Comparison of ENCODE assay signal across 19 cellular contexts in genomic region chr20:63033635-63034510, GRCh38. TPM values are rescaled to one million over a fixed set of nuclear protein-coding genes. Genes with fewer than 3 reads are reported as not detected.
DNase-seq lines count a peak whose midpoint lies in the region; ATAC-seq and TF ChIP-seq lines count a peak whose summit lies in the region.
"Had no signal": no experiment of that assay in that cellular context is flagged by ENCODE, and none has a peak within 500 bp of the region (broad histone marks: within the 10 kb centered on the region; RNA-seq: fewer than 3 reads in every experiment).

No MANE protein-coding gene starts in this region.

- H3K79me2 ChIP-seq in Karpas-422 (ENCODE audit: low read length) (no peaks in the 10 kb centered on the region), hepatocyte (no peaks in the 10 kb centered on the region)

- H3K27me3 ChIP-seq in Karpas-422 (ENCODE audit: low read length) (no peaks in the 10 kb centered on the region), hepatocyte (peaks cover 58% of the 10 kb centered on the region)
- H3K27me3 ChIP-seq: thyroid gland had no signal

- in situ Hi-C loops in GM13977 (cut with MboI; ENCODE audit: low pct_unique_long_range_greater_than_20kb, low sequenced_read_pairs, unreplicated experiment): no loop called here

- H2AFZ ChIP-seq in Karpas-422 (ENCODE audit: low read length) (no peak overlapping the region; the same call in 1 of the 2 replicates), hepatocyte (no peak overlapping the region)

- H3K9me2 ChIP-seq in Karpas-422 (replicated peaks; ENCODE audit: insufficient read depth, low read length) (no peaks in the 10 kb centered on the region), hepatocyte (replicated peaks; ENCODE audit: insufficient read depth) (no peaks in the 10 kb centered on the region)

- WGBS in hepatocyte (ENCODE audit: low lambda C conversion rate, missing lambda C conversion rate): 73% methylated on average over 19 of the region's 22 CpGs

- H3K4me2 ChIP-seq in Karpas-422 (ENCODE audit: low read depth, low read length, poor library complexity, severe bottlenecking) (peak overlapping the region; percentile 64), hepatocyte (peak overlapping the region; percentile 62)

- intact Hi-C loops in posterior vena cava (cut with DNase I): no loop called here

- H4K20me1 ChIP-seq in Karpas-422 (ENCODE audit: insufficient read depth, low read depth, low read length) (no peaks in the 10 kb centered on the region), hepatocyte (ENCODE audit: insufficient read depth, poor library complexity, severe bottlenecking) (no peaks in the 10 kb centered on the region)

- no peak for TF ChIP-seq CTCF in hepatocyte (IDR thresholded peaks at IDR 0.05; ENCODE audit: poor library complexity)
- TF ChIP-seq CTCF in GM13977 (IDR thresholded peaks at IDR 0.05; ENCODE audit: extremely low read depth, insufficient read depth, missing control alignments): no peak

- H3K4me3 ChIP-seq in Karpas-422 (ENCODE audit: low read length) (peak overlapping the region; percentile 46; the same call in 1 of the 2 replicates), hepatocyte (no peak overlapping the region)
- H3K4me3 ChIP-seq: thyroid gland had no signal

- no peak for ATAC-seq in GM19351 (IDR thresholded peaks at IDR 0.05; ENCODE audit: unreplicated experiment)
- ATAC-seq: foreskin keratinocyte had no signal

- H3K27ac ChIP-seq in Karpas-422 (ENCODE audit: low read length) (peak overlapping the region; percentile 93), hepatocyte (no peak overlapping the region)
- H3K27ac ChIP-seq: foreskin keratinocyte, thyroid gland had no signal

- H3K9me3 ChIP-seq in ES-I3 (ENCODE audit: control insufficient read depth, insufficient read depth, low read length) (no peaks in the 10 kb centered on the region), Karpas-422 (ENCODE audit: low read length) (no peaks in the 10 kb centered on the region), hepatocyte (ENCODE audit: low read depth) (no peaks in the 10 kb centered on the region)
- H3K9me3 ChIP-seq: thyroid gland had no signal

- H3K9ac ChIP-seq in ES-I3 (ENCODE audit: low read depth, low read length): peak overlapping the region; percentile 1; the same call in 1 of the 2 replicates
- peak overlapping the region; percentile 62 for H3K9ac ChIP-seq in Karpas-422 (ENCODE audit: low read length)

- H3K36me3 ChIP-seq in ES-I3 (ENCODE audit: insufficient read depth, low read length) (no peaks in the 10 kb centered on the region), Karpas-422 (ENCODE audit: insufficient read depth, low read length) (no peaks in the 10 kb centered on the region), hepatocyte (replicated peaks; ENCODE audit: insufficient read depth, low read depth) (no peaks in the 10 kb centered on the region)
- H3K36me3 ChIP-seq: thyroid gland had no signal

- peaks cover 32% of the 10 kb centered on the region for H3K4me1 ChIP-seq in ES-I3 (ENCODE audit: insufficient read depth, low read length)
- H3K4me1 ChIP-seq in Karpas-422 (ENCODE audit: low read length): peaks cover 51% of the 10 kb centered on the region
- H3K4me1 ChIP-seq in hepatocyte (ENCODE audit: insufficient read depth): no peaks in the 10 kb centered on the region
- H3K4me1 ChIP-seq: foreskin keratinocyte, thyroid gland had no signal

- DNase-seq in Karpas-422 (peak; percentile 46), hepatocyte (ENCODE audit: low spot score) (no peak), posterior vena cava (ENCODE audit: low spot score) (peak; percentile 53), GM13977 (ENCODE audit: low spot score) (no peak), NCI-H2029 treated with DMSO at 0.1 percent for 48 hours (lab: John Stamatoyannopoulos, UW) (no peak)
- DNase-seq: activated naive CD4-positive, alpha-beta T cell; C1 segment of cervical spinal cord; foreskin keratinocyte; NCI-H1105; NCI-H2171 treated with DMSO at 0.1 percent for 48 hours; NCI-H774; RPMI8226; small intestine; thyroid gland had no signal

RNA-seq across cellular contexts. Expression of gene BHLHE23, which starts 27.1 kb away (rescaled TPM):
- not detected in 2 replicates for total RNA-seq in Karpas-422 (2014; rRNA removed; shearing (Covaris generic); ENCODE audit: low replicate concordance)
- not detected in 2 replicates for total RNA-seq in hepatocyte
- not detected in 2 replicates for polyA plus RNA-seq in hepatocyte
- not detected for total RNA-seq in posterior vena cava
- total RNA-seq: astrocyte, foreskin keratinocyte, mesenteric fat pad, osteocyte, thyroid gland had no signal
- polyA plus RNA-seq: foreskin keratinocyte, small intestine had no signal

Comparison
In these comparisons a context has a peak if more than half of its experiments do, and no peak if none do; other contexts are left out.
1. DNase-seq: peak in Karpas-422 (single experiment) and posterior vena cava (single experiment); none in hepatocyte (single experiment), GM13977 (single experiment) and NCI-H2029 treated with DMSO at 0.1 percent for 48 hours (single experiment).